Comparison of ENCODE assay signal across 10 cellular contexts in the genomic region with DNA sequence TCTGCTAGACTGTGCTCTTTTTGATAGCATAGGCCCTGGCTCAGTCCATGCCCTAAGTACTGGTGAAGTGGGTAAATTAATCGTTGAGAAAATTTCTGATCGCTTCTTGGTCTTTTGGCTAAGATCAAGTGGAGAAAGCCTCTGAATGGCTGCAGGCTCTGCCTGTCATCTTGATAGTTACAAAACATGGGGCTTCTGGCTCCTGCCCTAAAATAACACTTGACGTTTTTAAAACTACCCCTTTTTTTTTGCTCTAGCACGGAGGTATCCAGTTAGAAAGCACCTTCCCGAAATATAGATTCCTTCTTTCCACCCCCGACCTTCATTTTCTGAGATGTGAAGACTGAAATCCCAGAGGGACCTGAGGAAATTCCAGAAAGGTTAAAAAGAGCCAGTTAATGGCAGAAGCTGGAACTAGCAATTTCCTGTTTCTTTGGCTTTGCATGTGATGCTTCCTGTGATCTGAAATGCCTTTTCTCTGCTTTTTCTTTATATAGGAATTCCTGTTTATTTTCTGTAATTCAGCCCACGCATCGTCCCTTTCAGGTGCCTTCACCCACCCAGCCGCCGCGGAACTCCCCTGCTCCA. TPM values are rescaled to one million over a fixed set of nuclear protein-coding genes. Genes with fewer than 3 reads are reported as not detected.
DNase-seq lines count a peak whose midpoint lies in the region; ATAC-seq, FAIRE-seq and TF ChIP-seq lines count a peak whose summit lies in the region.
"Had no signal": no experiment of that assay in that cellular context is flagged by ENCODE, and none has a peak within 500 bp of the region (broad histone marks: within the 10 kb centered on the region; RNA-seq: fewer than 3 reads in every experiment).

No MANE protein-coding gene starts in this region.

- CTCF ChIA-PET in HepG2 (lab: Yijun Ruan, JAX; ENCODE audit: low intra/inter-chr PET ratio, low total read pairs), result no interaction called here

- peaks cover 0 to 12% (median 0%) of the 10 kb centered on the region in 4 donors for H3K27me3 ChIP-seq in liver (ENCODE audit: control insufficient read depth in 4 of 4, insufficient read depth in 4 of 4, low read length in 3 of 4)
- H3K27me3 ChIP-seq in HepG2 (ENCODE audit: control insufficient read depth in 1 of 2, insufficient read depth in 2 of 2, low read length in 2 of 2), result peaks cover 1 to 27% of the 10 kb centered on the region in 2 experiments; a peak in 3 of 5 replicates
- peaks cover 14% of the 10 kb centered on the region for H3K27me3 ChIP-seq in mucosa of stomach (ENCODE audit: control insufficient read depth, insufficient read depth, low read length)

- intact Hi-C loops in HepG2 (cut with micrococcal nuclease; ENCODE audit: unreplicated experiment), result no loop called here

- H4K20me1 ChIP-seq in HepG2 (ENCODE audit: insufficient read depth, low read length), result no peaks in the 10 kb centered on the region

- FAIRE-seq in HepG2 (lab: Jason Lieb, UNC), result no peak

- no peak overlapping the region for H3K4me2 ChIP-seq in HepG2 (ENCODE audit: low read depth, low read length)

- H2AFZ ChIP-seq in HepG2 (ENCODE audit: low read length), result no peak overlapping the region

- TF ChIP-seq EP300 in HepG2 (IDR thresholded peaks at IDR 0.05; ENCODE audit: low read depth in 2 of 2, low read length in 2 of 2) (no peak), HepG2 (CRISPR knock-in tag; IDR thresholded peaks at IDR 0.05; ENCODE audit: borderline replicate concordance) (no peak)

- H3K36me3 ChIP-seq in liver (ENCODE audit: control insufficient read depth in 4 of 4, insufficient read depth in 3 of 4, low read depth in 1 of 4, low read length in 3 of 4), result no peaks in the 10 kb centered on the region
- H3K36me3 ChIP-seq in HepG2 (replicated peaks in 1 of 2; ENCODE audit: control insufficient read depth in 1 of 2, insufficient read depth in 2 of 2, low read length in 2 of 2), result no peaks in the 10 kb centered on the region
- H3K36me3 ChIP-seq in mucosa of stomach (ENCODE audit: control insufficient read depth, insufficient read depth, low read length), result no peaks in the 10 kb centered on the region

- no peak for TF ChIP-seq RAD21 in liver (IDR thresholded peaks at IDR 0.05)
- TF ChIP-seq RAD21 in HepG2 (CRISPR knock-in tag; IDR thresholded peaks at IDR 0.05), result no peak

- 71% methylated on average over 11 of the region's 11 CpGs for WGBS in liver
- 48% methylated on average over 11 of the region's 11 CpGs for WGBS in HepG2 (ENCODE audit: low lambda C conversion rate)

- no TSS peak for BruUV-seq in HepG2 (replicated peaks; lab: Mats Ljungman, UMichigan)

- H3K4me1 ChIP-seq in liver (ENCODE audit: control insufficient read depth in 4 of 4, insufficient read depth in 4 of 4, low read length in 3 of 4), result peaks cover 5 to 15% (median 12%) of the 10 kb centered on the region in 4 donors
- H3K4me1 ChIP-seq in HepG2 (ENCODE audit: insufficient read depth, low read length), result no peaks in the 10 kb centered on the region
- H3K4me1 ChIP-seq in mucosa of stomach (ENCODE audit: control insufficient read depth, insufficient read depth, low read length), result peaks cover 10% of the 10 kb centered on the region

- TF ChIP-seq POLR2A in HepG2 (IDR thresholded peaks at IDR 0.05; ENCODE audit: insufficient read depth in 1 of 2, low read depth in 2 of 2, low read length in 2 of 2), result no peak

- POLR2A ChIA-PET in HepG2 (lab: Yijun Ruan, JAX), result no interaction called here

- no peak for TF ChIP-seq CTCF in liver (IDR thresholded peaks at IDR 0.05; ENCODE audit: low read depth, low read length, missing input control)
- no peak for TF ChIP-seq CTCF in HepG2 (CRISPR knock-in tag; IDR thresholded peaks at IDR 0.05)
- TF ChIP-seq CTCF in coronary artery (IDR thresholded peaks at IDR 0.05), result no peak

- ATAC-seq in HepG2 (no peak), HG02973 (IDR thresholded peaks at IDR 0.05; ENCODE audit: unreplicated experiment) (no peak)

- no peaks in the 10 kb centered on the region for H3K9me3 ChIP-seq in liver (ENCODE audit: control insufficient read depth in 4 of 4, low read length in 3 of 4)
- H3K9me3 ChIP-seq in HepG2 (ENCODE audit: low read length), result no peaks in the 10 kb centered on the region
- no peaks in the 10 kb centered on the region for H3K9me3 ChIP-seq in mucosa of stomach (ENCODE audit: control insufficient read depth, low read length)

- H3K79me2 ChIP-seq in HepG2 (ENCODE audit: insufficient read depth, low read length), result no peaks in the 10 kb centered on the region

- DNase-seq in HepG2 (ENCODE audit: low spot score) (no peak), coronary artery (ENCODE audit: low spot score) (no peak), NCI-H146 (lab: John Stamatoyannopoulos, UW) (no peak), GM19238 (ENCODE audit: insufficient read length, low spot score) (no peak), putamen (ENCODE audit: low spot score) (no peak)
- DNase-seq: Kasumi-1, OCI-M1 had no signal

- H3K9ac ChIP-seq in liver (ENCODE audit: low read depth in 1 of 2, low read length in 2 of 2) (no peak overlapping the region), HepG2 (ENCODE audit: insufficient read depth, low read depth, low read length) (no peak overlapping the region), mucosa of stomach (ENCODE audit: low read length) (no peak overlapping the region)

- H3K27ac ChIP-seq in liver (ENCODE audit: low read depth in 1 of 2, low read length in 2 of 2) (peak overlapping the region; percentile 12 to 28), HepG2 (ENCODE audit: extremely low read length, insufficient read depth, low read length) (no peak overlapping the region), coronary artery (no peak overlapping the region)

- H3K4me3 ChIP-seq in liver (ENCODE audit: low read depth in 1 of 3, low read length in 3 of 3) (no peak overlapping the region), HepG2 (replicated peaks in 1 of 3; ENCODE audit: insufficient read depth in 1 of 3, low read depth in 2 of 3, low read length in 3 of 3) (no peak overlapping the region), coronary artery (peak overlapping the region; percentile 73), mucosa of stomach (ENCODE audit: low read length) (peak overlapping the region; percentile 37)

- in situ Hi-C loops in HepG2 (cut with HindIII; ENCODE audit: extremely low pct_ligation_motif_present, low pct_unique_long_range_greater_than_20kb), result no loop called here

TF ChIP-seq in HepG2, 621 proteins besides CTCF, POLR2A, EP300 and RAD21 (continues in another document):
- no peak for TF ChIP-seq NAIF1 (CRISPR knock-in tag; IDR thresholded peaks at IDR 0.05; ENCODE audit: borderline replicate concordance)
- TF ChIP-seq NFRKB (IDR thresholded peaks at IDR 0.05), result no peak
- TF ChIP-seq, protein P1, sequence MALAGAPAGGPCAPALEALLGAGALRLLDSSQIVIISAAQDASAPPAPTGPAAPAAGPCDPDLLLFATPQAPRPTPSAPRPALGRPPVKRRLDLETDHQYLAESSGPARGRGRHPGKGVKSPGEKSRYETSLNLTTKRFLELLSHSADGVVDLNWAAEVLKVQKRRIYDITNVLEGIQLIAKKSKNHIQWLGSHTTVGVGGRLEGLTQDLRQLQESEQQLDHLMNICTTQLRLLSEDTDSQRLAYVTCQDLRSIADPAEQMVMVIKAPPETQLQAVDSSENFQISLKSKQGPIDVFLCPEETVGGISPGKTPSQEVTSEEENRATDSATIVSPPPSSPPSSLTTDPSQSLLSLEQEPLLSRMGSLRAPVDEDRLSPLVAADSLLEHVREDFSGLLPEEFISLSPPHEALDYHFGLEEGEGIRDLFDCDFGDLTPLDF (CRISPR knock-in tag; IDR thresholded peaks at IDR 0.05), result no peak
- TF ChIP-seq, protein P2, sequence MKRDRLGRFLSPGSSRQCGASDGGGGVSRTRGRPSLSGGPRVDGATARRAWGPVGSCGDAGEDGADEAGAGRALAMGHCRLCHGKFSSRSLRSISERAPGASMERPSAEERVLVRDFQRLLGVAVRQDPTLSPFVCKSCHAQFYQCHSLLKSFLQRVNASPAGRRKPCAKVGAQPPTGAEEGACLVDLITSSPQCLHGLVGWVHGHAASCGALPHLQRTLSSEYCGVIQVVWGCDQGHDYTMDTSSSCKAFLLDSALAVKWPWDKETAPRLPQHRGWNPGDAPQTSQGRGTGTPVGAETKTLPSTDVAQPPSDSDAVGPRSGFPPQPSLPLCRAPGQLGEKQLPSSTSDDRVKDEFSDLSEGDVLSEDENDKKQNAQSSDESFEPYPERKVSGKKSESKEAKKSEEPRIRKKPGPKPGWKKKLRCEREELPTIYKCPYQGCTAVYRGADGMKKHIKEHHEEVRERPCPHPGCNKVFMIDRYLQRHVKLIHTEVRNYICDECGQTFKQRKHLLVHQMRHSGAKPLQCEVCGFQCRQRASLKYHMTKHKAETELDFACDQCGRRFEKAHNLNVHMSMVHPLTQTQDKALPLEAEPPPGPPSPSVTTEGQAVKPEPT (CRISPR knock-in tag; IDR thresholded peaks at IDR 0.05; ENCODE audit: low read depth), result no peak

RNA-seq across cellular contexts. Expression of gene C2CD4B, which starts 0.8 kb away (rescaled TPM):
- total RNA-seq in liver (1 to 10 TPM in 1 of 2 donors, under 1 TPM in 1; 0.59 to 1.8 TPM), HepG2 (2016; rRNA removed; fragmentation: Illumina TruSeq; extraction: Trizol) (not detected in 2 replicates)
- polyA plus RNA-seq in liver (under 1 TPM; 0.17 to 0.74 TPM), HepG2 (2011; rRNA removed) (not detected in 2 replicates)
- not detected in 2 replicates for total RNA-seq in HepG2 (2016; cell fraction: cytosol; rRNA removed; fragmentation: Illumina TruSeq; extraction: Trizol; ENCODE audit: low read depth)
- total RNA-seq in HepG2 (2016; cell fraction: insoluble cytoplasmic fraction; rRNA removed; fragmentation: Illumina TruSeq; extraction: Trizol), result not detected in 2 replicates
- not detected in 2 replicates for total RNA-seq in HepG2 (2016; cell fraction: membrane; rRNA removed; fragmentation: Illumina TruSeq; extraction: Trizol)
- total RNA-seq in HepG2 (2016; cell fraction: nucleus; rRNA removed; fragmentation: Illumina TruSeq; extraction: Trizol), result not detected in 2 replicates
- polyA plus RNA-seq in HepG2 (2011; cell fraction: cytosol; rRNA removed), result not detected in 2 replicates
- polyA plus RNA-seq in HepG2 (2011; cell fraction: nucleus; rRNA removed), result not detected in 2 replicates
- polyA plus RNA-seq in HepG2 (2012), result not detected in 2 replicates
- not detected in 2 replicates for polyA plus RNA-seq in HepG2 (2016; cell fraction: cytosol; fragmentation: Illumina TruSeq; extraction: Trizol; ENCODE audit: low read depth)
- not detected in 2 replicates for polyA plus RNA-seq in HepG2 (2016; cell fraction: insoluble cytoplasmic fraction; fragmentation: Illumina TruSeq; extraction: Trizol; ENCODE audit: low read depth)
- polyA plus RNA-seq in HepG2 (2016; cell fraction: membrane; fragmentation: Illumina TruSeq; extraction: Trizol; ENCODE audit: low read depth), result not detected in 2 replicates
- not detected in 2 replicates for polyA plus RNA-seq in HepG2 (2016; cell fraction: nucleus; fragmentation: Illumina TruSeq; extraction: Trizol; ENCODE audit: insufficient read depth, low read depth)
- polyA minus RNA-seq in HepG2 (2011; rRNA and poly(A)+ RNA removed; ENCODE audit: low replicate concordance), result not detected in 2 replicates
- not detected in 2 replicates for polyA minus RNA-seq in HepG2 (2011; cell fraction: cytosol; rRNA and poly(A)+ RNA removed)
- not detected in 2 replicates for polyA minus RNA-seq in HepG2 (2011; cell fraction: nucleus; rRNA and poly(A)+ RNA removed)

Comparison
In these comparisons a context has a peak if more than half of its experiments do, and no peak if none do; other contexts are left out.
1. H3K27ac ChIP-seq: peak in liver (2 of 2); none in HepG2 (single experiment) and coronary artery (0 of 2).
2. H3K4me3 ChIP-seq: peak in coronary artery (single experiment) and mucosa of stomach (single experiment); none in liver (0 of 3) and HepG2 (0 of 3).